ENCODE assay signal across 1 cellular context in genomic region chr12:12353807-12354206, GRCh38.
TF ChIP-seq lines count a peak whose summit lies in the region.

No MANE protein-coding gene starts in this region.

TF ChIP-seq in GM23338, 12 proteins besides CTCF, POLR2A, EP300 and RAD21:
- TF ChIP-seq, protein P1, sequence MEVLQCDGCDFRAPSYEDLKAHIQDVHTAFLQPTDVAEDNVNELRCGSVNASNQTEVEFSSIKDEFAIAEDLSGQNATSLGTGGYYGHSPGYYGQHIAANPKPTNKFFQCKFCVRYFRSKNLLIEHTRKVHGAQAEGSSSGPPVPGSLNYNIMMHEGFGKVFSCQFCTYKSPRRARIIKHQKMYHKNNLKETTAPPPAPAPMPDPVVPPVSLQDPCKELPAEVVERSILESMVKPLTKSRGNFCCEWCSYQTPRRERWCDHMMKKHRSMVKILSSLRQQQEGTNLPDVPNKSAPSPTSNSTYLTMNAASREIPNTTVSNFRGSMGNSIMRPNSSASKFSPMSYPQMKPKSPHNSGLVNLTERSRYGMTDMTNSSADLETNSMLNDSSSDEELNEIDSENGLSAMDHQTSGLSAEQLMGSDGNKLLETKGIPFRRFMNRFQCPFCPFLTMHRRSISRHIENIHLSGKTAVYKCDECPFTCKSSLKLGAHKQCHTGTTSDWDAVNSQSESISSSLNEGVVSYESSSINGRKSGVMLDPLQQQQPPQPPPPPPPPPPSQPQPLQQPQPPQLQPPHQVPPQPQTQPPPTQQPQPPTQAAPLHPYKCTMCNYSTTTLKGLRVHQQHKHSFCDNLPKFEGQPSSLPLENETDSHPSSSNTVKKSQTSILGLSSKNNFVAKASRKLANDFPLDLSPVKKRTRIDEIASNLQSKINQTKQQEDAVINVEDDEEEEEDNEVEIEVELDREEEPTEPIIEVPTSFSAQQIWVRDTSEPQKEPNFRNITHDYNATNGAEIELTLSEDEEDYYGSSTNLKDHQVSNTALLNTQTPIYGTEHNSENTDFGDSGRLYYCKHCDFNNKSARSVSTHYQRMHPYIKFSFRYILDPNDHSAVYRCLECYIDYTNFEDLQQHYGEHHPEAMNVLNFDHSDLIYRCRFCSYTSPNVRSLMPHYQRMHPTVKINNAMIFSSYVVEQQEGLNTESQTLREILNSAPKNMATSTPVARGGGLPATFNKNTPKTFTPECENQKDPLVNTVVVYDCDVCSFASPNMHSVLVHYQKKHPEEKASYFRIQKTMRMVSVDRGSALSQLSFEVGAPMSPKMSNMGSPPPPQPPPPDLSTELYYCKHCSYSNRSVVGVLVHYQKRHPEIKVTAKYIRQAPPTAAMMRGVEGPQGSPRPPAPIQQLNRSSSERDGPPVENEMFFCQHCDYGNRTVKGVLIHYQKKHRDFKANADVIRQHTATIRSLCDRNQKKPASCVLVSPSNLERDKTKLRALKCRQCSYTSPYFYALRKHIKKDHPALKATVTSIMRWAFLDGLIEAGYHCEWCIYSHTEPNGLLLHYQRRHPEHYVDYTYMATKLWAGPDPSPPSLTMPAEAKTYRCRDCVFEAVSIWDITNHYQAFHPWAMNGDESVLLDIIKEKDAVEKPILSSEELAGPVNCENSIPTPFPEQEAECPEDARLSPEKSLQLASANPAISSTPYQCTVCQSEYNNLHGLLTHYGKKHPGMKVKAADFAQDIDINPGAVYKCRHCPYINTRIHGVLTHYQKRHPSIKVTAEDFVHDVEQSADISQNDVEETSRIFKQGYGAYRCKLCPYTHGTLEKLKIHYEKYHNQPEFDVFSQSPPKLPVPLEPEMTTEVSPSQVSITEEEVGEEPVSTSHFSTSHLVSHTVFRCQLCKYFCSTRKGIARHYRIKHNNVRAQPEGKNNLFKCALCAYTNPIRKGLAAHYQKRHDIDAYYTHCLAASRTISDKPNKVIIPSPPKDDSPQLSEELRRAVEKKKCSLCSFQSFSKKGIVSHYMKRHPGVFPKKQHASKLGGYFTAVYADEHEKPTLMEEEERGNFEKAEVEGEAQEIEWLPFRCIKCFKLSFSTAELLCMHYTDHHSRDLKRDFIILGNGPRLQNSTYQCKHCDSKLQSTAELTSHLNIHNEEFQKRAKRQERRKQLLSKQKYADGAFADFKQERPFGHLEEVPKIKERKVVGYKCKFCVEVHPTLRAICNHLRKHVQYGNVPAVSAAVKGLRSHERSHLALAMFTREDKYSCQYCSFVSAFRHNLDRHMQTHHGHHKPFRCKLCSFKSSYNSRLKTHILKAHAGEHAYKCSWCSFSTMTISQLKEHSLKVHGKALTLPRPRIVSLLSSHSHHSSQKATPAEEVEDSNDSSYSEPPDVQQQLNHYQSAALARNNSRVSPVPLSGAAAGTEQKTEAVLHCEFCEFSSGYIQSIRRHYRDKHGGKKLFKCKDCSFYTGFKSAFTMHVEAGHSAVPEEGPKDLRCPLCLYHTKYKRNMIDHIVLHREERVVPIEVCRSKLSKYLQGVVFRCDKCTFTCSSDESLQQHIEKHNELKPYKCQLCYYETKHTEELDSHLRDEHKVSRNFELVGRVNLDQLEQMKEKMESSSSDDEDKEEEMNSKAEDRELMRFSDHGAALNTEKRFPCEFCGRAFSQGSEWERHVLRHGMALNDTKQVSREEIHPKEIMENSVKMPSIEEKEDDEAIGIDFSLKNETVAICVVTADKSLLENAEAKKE (CRISPR knock-in tag; IDR thresholded peaks at IDR 0.05), result no peak
